In the genomic region with DNA sequence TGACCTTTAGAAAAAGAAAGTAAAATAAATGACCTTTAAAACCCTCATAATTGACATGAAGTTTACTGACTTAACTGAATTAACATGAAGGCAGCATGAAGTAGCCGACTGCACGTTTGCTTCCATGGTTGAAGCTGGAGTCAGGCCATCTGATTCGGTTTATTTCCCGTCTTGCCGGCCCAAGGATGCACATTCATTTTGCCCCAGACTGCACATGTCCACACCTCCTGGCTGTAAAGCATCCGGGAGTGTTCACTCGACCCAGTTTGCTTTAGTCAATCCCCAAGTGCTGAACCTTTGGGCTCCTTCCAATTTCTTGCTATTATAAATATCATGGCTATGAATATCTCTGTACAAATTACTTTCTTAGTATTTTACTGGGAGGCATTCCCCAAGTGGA, we compare ENCODE assay signal across 2 cellular contexts.
TF ChIP-seq lines count a peak whose summit lies in the region.

No MANE protein-coding gene starts in this region.

TF ChIP-seq in liver, 16 proteins besides CTCF, POLR2A, EP300 and RAD21:
- peak in 1 of 2 donors; percentile 19 for TF ChIP-seq RXRA (IDR thresholded peaks at IDR 0.05)
- TF ChIP-seq SP1 (IDR thresholded peaks at IDR 0.05), result peak; percentile 16
- TF ChIP-seq NR2F2 (IDR thresholded peaks at IDR 0.05), result peak; percentile 41
- TF ChIP-seq, protein P1, sequence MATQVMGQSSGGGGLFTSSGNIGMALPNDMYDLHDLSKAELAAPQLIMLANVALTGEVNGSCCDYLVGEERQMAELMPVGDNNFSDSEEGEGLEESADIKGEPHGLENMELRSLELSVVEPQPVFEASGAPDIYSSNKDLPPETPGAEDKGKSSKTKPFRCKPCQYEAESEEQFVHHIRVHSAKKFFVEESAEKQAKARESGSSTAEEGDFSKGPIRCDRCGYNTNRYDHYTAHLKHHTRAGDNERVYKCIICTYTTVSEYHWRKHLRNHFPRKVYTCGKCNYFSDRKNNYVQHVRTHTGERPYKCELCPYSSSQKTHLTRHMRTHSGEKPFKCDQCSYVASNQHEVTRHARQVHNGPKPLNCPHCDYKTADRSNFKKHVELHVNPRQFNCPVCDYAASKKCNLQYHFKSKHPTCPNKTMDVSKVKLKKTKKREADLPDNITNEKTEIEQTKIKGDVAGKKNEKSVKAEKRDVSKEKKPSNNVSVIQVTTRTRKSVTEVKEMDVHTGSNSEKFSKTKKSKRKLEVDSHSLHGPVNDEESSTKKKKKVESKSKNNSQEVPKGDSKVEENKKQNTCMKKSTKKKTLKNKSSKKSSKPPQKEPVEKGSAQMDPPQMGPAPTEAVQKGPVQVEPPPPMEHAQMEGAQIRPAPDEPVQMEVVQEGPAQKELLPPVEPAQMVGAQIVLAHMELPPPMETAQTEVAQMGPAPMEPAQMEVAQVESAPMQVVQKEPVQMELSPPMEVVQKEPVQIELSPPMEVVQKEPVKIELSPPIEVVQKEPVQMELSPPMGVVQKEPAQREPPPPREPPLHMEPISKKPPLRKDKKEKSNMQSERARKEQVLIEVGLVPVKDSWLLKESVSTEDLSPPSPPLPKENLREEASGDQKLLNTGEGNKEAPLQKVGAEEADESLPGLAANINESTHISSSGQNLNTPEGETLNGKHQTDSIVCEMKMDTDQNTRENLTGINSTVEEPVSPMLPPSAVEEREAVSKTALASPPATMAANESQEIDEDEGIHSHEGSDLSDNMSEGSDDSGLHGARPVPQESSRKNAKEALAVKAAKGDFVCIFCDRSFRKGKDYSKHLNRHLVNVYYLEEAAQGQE (IDR thresholded peaks at IDR 0.05), result no peak

TF ChIP-seq in HepG2, 621 proteins besides CTCF, POLR2A, EP300 and RAD21:
- TF ChIP-seq ZNF549 (CRISPR knock-in tag; IDR thresholded peaks at IDR 0.05) (no peak), ZNF567 (CRISPR knock-in tag; IDR thresholded peaks at IDR 0.05; ENCODE audit: borderline replicate concordance) (no peak), RNF2 (conservative IDR thresholded peaks at IDR 0.05; ENCODE audit: low read depth) (no peak), SSRP1 (CRISPR knock-in tag; IDR thresholded peaks at IDR 0.05) (no peak), KLF9 (CRISPR knock-in tag; IDR thresholded peaks at IDR 0.05; ENCODE audit: low read depth) (no peak), NR2C2 (CRISPR knock-in tag; IDR thresholded peaks at IDR 0.05; ENCODE audit: borderline replicate concordance) (no peak), GTF2F1 (IDR thresholded peaks at IDR 0.05; ENCODE audit: low read length) (no peak), ZNF317 (CRISPR knock-in tag; IDR thresholded peaks at IDR 0.05) (no peak), MTA3 (CRISPR knock-in tag; IDR thresholded peaks at IDR 0.05) (no peak)
- TF ChIP-seq, protein P2, sequence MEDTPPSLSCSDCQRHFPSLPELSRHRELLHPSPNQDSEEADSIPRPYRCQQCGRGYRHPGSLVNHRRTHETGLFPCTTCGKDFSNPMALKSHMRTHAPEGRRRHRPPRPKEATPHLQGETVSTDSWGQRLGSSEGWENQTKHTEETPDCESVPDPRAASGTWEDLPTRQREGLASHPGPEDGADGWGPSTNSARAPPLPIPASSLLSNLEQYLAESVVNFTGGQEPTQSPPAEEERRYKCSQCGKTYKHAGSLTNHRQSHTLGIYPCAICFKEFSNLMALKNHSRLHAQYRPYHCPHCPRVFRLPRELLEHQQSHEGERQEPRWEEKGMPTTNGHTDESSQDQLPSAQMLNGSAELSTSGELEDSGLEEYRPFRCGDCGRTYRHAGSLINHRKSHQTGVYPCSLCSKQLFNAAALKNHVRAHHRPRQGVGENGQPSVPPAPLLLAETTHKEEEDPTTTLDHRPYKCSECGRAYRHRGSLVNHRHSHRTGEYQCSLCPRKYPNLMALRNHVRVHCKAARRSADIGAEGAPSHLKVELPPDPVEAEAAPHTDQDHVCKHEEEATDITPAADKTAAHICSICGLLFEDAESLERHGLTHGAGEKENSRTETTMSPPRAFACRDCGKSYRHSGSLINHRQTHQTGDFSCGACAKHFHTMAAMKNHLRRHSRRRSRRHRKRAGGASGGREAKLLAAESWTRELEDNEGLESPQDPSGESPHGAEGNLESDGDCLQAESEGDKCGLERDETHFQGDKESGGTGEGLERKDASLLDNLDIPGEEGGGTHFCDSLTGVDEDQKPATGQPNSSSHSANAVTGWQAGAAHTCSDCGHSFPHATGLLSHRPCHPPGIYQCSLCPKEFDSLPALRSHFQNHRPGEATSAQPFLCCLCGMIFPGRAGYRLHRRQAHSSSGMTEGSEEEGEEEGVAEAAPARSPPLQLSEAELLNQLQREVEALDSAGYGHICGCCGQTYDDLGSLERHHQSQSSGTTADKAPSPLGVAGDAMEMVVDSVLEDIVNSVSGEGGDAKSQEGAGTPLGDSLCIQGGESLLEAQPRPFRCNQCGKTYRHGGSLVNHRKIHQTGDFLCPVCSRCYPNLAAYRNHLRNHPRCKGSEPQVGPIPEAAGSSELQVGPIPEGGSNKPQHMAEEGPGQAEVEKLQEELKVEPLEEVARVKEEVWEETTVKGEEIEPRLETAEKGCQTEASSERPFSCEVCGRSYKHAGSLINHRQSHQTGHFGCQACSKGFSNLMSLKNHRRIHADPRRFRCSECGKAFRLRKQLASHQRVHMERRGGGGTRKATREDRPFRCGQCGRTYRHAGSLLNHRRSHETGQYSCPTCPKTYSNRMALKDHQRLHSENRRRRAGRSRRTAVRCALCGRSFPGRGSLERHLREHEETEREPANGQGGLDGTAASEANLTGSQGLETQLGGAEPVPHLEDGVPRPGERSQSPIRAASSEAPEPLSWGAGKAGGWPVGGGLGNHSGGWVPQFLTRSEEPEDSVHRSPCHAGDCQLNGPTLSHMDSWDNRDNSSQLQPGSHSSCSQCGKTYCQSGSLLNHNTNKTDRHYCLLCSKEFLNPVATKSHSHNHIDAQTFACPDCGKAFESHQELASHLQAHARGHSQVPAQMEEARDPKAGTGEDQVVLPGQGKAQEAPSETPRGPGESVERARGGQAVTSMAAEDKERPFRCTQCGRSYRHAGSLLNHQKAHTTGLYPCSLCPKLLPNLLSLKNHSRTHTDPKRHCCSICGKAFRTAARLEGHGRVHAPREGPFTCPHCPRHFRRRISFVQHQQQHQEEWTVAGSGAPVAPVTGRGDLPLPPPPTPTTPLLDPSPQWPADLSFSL (CRISPR knock-in tag; IDR thresholded peaks at IDR 0.05), result no peak
- TF ChIP-seq, protein P3, sequence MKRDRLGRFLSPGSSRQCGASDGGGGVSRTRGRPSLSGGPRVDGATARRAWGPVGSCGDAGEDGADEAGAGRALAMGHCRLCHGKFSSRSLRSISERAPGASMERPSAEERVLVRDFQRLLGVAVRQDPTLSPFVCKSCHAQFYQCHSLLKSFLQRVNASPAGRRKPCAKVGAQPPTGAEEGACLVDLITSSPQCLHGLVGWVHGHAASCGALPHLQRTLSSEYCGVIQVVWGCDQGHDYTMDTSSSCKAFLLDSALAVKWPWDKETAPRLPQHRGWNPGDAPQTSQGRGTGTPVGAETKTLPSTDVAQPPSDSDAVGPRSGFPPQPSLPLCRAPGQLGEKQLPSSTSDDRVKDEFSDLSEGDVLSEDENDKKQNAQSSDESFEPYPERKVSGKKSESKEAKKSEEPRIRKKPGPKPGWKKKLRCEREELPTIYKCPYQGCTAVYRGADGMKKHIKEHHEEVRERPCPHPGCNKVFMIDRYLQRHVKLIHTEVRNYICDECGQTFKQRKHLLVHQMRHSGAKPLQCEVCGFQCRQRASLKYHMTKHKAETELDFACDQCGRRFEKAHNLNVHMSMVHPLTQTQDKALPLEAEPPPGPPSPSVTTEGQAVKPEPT (CRISPR knock-in tag; IDR thresholded peaks at IDR 0.05; ENCODE audit: low read depth), result no peak
